ENCODE assay signal across 11 cellular contexts in genomic region chr4:26150948-26151347, GRCh38.
A peak's percentile ranks its signal among the peaks of the same experiment; 100 is the strongest.
DNase-seq lines count a peak whose midpoint lies in the region; ATAC-seq and TF ChIP-seq lines count a peak whose summit lies in the region.
"Had no signal": no experiment of that assay in that cellular context is flagged by ENCODE, and none has a peak within 500 bp of the region (broad histone marks: within the 10 kb centered on the region; RNA-seq: fewer than 3 reads in every experiment).

No MANE protein-coding gene starts in this region.

- H3K27me3 ChIP-seq in rectal smooth muscle tissue (ENCODE audit: control insufficient read depth, insufficient read depth, low read length) (no peaks in the 10 kb centered on the region), gastrocnemius medialis (no peaks in the 10 kb centered on the region)

- H3K9me3 ChIP-seq in gastrocnemius medialis, result no peaks in the 10 kb centered on the region

- H3K4me1 Mint-ChIP-seq in activated T-helper 17 cell treated with anti-CD3 and anti-CD28 coated beads, Interleukin-2, amount 50 U/mL, for 72 hours, result peaks cover 27% of the 10 kb centered on the region

- no peak for TF ChIP-seq CTCF in gastrocnemius medialis (IDR thresholded peaks at IDR 0.05 in 4 of 5, conservative IDR thresholded peaks at IDR 0.05 in 1 of 5)

- peak overlapping the region; percentile 3 for H3K27ac ChIP-seq in rectal smooth muscle tissue (ENCODE audit: low read depth, low read length)
- H3K27ac ChIP-seq in gastrocnemius medialis, result peak overlapping the region in 1 of 4 donors; percentile 34

- peaks cover 2% of the 10 kb centered on the region for H3K4me1 ChIP-seq in rectal smooth muscle tissue (ENCODE audit: control insufficient read depth, insufficient read depth, low read length)
- H3K4me1 ChIP-seq in gastrocnemius medialis, result peaks cover 0 to 3% of the 10 kb centered on the region in 2 donors

- H3K4me3 Mint-ChIP-seq in activated T-helper 17 cell treated with anti-CD3 and anti-CD28 coated beads, Interleukin-2, amount 50 U/mL, for 72 hours, result peak overlapping the region; percentile 36

- H3K27ac Mint-ChIP-seq in activated T-helper 17 cell treated with anti-CD3 and anti-CD28 coated beads, Interleukin-2, amount 50 U/mL, for 72 hours, result peak overlapping the region; percentile 81

- DNase-seq in Ammon's horn (ENCODE audit: low spot score), result peak; percentile 28
- DNase-seq in LHCN-M2 (ENCODE audit: low read depth), result peak; percentile 72
- DNase-seq in gastrocnemius medialis, result no peak
- no peak for DNase-seq in NCI-H2227 (lab: John Stamatoyannopoulos, UW; ENCODE audit: unreplicated experiment)
- DNase-seq: effector CD4-positive, alpha-beta T cell; left colon; NCI-H2171 treated with DMSO at 0.1 percent for 48 hours had no signal

- no peak overlapping the region for H3K9ac ChIP-seq in rectal smooth muscle tissue (ENCODE audit: low read length)

- no peak overlapping the region for H3K4me3 ChIP-seq in rectal smooth muscle tissue (ENCODE audit: low read length)
- H3K4me3 ChIP-seq in gastrocnemius medialis, result no peak overlapping the region

- in situ Hi-C loops in gastrocnemius medialis (cut with MboI; ENCODE audit: low sequenced_read_pairs in 4 of 4), result no loop called here

- H3K27me3 Mint-ChIP-seq in activated T-helper 17 cell treated with anti-CD3 and anti-CD28 coated beads, Interleukin-2, amount 50 U/mL, for 72 hours, result no peaks in the 10 kb centered on the region

- intact Hi-C loops in gastrocnemius medialis (cut with DNase I; ENCODE audit: low total_unique reads), result no loop called here

- peak; percentile 94 for ATAC-seq in activated T-helper 17 cell treated with anti-CD3 and anti-CD28 coated beads, Interleukin-2, amount 50 U/mL, for 72 hours (replicated peaks)
- ATAC-seq in gastrocnemius medialis (no peak), HG03095 (IDR thresholded peaks at IDR 0.05; ENCODE audit: unreplicated experiment) (no peak), HG02981 (IDR thresholded peaks at IDR 0.05; ENCODE audit: unreplicated experiment) (no peak)
- ATAC-seq: left colon had no signal

- H3K36me3 ChIP-seq in rectal smooth muscle tissue (ENCODE audit: control insufficient read depth, insufficient read depth, low read length) (no peaks in the 10 kb centered on the region), gastrocnemius medialis (no peaks in the 10 kb centered on the region)

- TF ChIP-seq POLR2A in gastrocnemius medialis (IDR thresholded peaks at IDR 0.05), result no peak

- H3K9me3 Mint-ChIP-seq in activated T-helper 17 cell treated with anti-CD3 and anti-CD28 coated beads, Interleukin-2, amount 50 U/mL, for 72 hours, result peaks cover 4% of the 10 kb centered on the region

- H3K36me3 Mint-ChIP-seq in activated T-helper 17 cell treated with anti-CD3 and anti-CD28 coated beads, Interleukin-2, amount 50 U/mL, for 72 hours (ENCODE audit: low read depth), result no peaks in the 10 kb centered on the region

Comparison
In these comparisons a context has a peak if more than half of its experiments do, and no peak if none do; other contexts are left out.
1. DNase-seq: peak in Ammon's horn (single experiment) and LHCN-M2 (single experiment); none in gastrocnemius medialis (0 of 2) and NCI-H2227 (single experiment).